8 cellular contexts compared by ENCODE assay signal in genomic region chr6:16238057-16238657, GRCh38. TPM values are rescaled to one million over a fixed set of nuclear protein-coding genes. Genes with fewer than 3 reads are reported as not detected.
A peak's percentile ranks its signal among the peaks of the same experiment; 100 is the strongest.
DNase-seq lines count a peak whose midpoint lies in the region; ATAC-seq and TF ChIP-seq lines count a peak whose summit lies in the region.

Gene GMPR (plus strand): TSS chr6:16238587. CDS start chr6:16238694, 107 bp downstream.

- H3K4me1 Mint-ChIP-seq in activated CD4-positive, alpha-beta T cell treated with anti-CD3 and anti-CD28 coated beads, Interleukin-2, amount 10 ng/mL, durations not matched to agents 24 days and 14 days = peaks cover 26% of the 10 kb centered on the region

- peak within 1 kb of the TSS; percentile 63 to 75 for H3K27ac ChIP-seq in left lung

- peak within 1 kb of the TSS; percentile 80 for H3K4me3 Mint-ChIP-seq in activated CD4-positive, alpha-beta T cell treated with anti-CD3 and anti-CD28 coated beads, Interleukin-2, amount 10 ng/mL, durations not matched to agents 24 days and 14 days

- no peaks in the 10 kb centered on the region for H3K9me3 ChIP-seq in left lung

- H3K9me3 Mint-ChIP-seq in activated CD4-positive, alpha-beta T cell treated with anti-CD3 and anti-CD28 coated beads, Interleukin-2, amount 10 ng/mL, durations not matched to agents 24 days and 14 days = no peaks in the 10 kb centered on the region

- peak; percentile 65 for DNase-seq in Daoy (ENCODE audit: low read depth)
- peak; percentile 80 for DNase-seq in NB4 (ENCODE audit: low read depth)
- peak; percentile 95 for DNase-seq in activated CD4-positive, alpha-beta T cell treated with anti-CD3 and anti-CD28 coated beads, Interleukin-2, amount 10 ng/mL, durations not matched to agents 24 days and 14 days
- peak; percentile 9 for DNase-seq in cortex of kidney (lab: John Stamatoyannopoulos, UW)
- peak; percentile 89 to 93 for DNase-seq in left lung
- DNase-seq in stimulated activated CD4-positive, alpha-beta T cell treated with anti-CD3 and anti-CD28 coated beads, Interleukin-4, amount 100 ng/mL, for 1 hour = peak; percentile 76
- no peak for DNase-seq in HCEC 1CT

- H3K4me1 ChIP-seq in left lung = peaks cover 11 to 34% of the 10 kb centered on the region in 2 donors

- no peak for TF ChIP-seq POLR2A in NB4 (IDR thresholded peaks at IDR 0.05; ENCODE audit: extremely low read depth, insufficient read length)

- no peaks in the 10 kb centered on the region for H3K36me3 Mint-ChIP-seq in activated CD4-positive, alpha-beta T cell treated with anti-CD3 and anti-CD28 coated beads, Interleukin-2, amount 10 ng/mL, durations not matched to agents 24 days and 14 days (ENCODE audit: low read depth)

- peak within 1 kb of the TSS; percentile 65 for H3K4me3 ChIP-seq in NB4 (ENCODE audit: low read depth, low read length)
- H3K4me3 ChIP-seq in left lung = peak within 1 kb of the TSS; percentile 61

- ATAC-seq in GM21825 (IDR thresholded peaks at IDR 0.05; ENCODE audit: unreplicated experiment) = peak; percentile 62
- ATAC-seq in left lung = peak; percentile 83

- peak within 1 kb of the TSS; percentile 20 for H3K27ac Mint-ChIP-seq in activated CD4-positive, alpha-beta T cell treated with anti-CD3 and anti-CD28 coated beads, Interleukin-2, amount 10 ng/mL, durations not matched to agents 24 days and 14 days

- peaks cover 39% of the 10 kb centered on the region for H3K27me3 Mint-ChIP-seq in activated CD4-positive, alpha-beta T cell treated with anti-CD3 and anti-CD28 coated beads, Interleukin-2, amount 10 ng/mL, durations not matched to agents 24 days and 14 days

- TF ChIP-seq CTCF in NB4 (IDR thresholded peaks at IDR 0.05; ENCODE audit: low read depth, low read length) = no peak
- TF ChIP-seq CTCF in left lung (IDR thresholded peaks at IDR 0.05) = no peak

- H3K27me3 ChIP-seq in left lung = peaks cover 0 to 21% of the 10 kb centered on the region in 2 donors

- intact Hi-C loops in activated CD4-positive, alpha-beta T cell treated with anti-CD3 and anti-CD28 coated beads, Interleukin-2, amount 10 ng/mL, durations not matched to agents 24 days and 14 days (cut with micrococcal nuclease) = loop anchor here (5.0 kb wide), 1 partner anchor 84 kb away; no protein-coding TSS in a partner anchor
- intact Hi-C loops in left lung (cut with DNase I) = no loop called here

- H3K36me3 ChIP-seq in left lung = no peaks in the 10 kb centered on the region

RNA-seq across cellular contexts. Expression of gene GMPR, which starts in this region (rescaled TPM):
- 6.0 and 6.5 TPM in 2 replicates for total RNA-seq in Daoy (2014; rRNA removed; shearing (Covaris generic))
- 1.0 and 2.1 TPM in 2 replicates for total RNA-seq in activated CD4-positive, alpha-beta T cell treated with anti-CD3 and anti-CD28 coated beads, Interleukin-2, amount 10 ng/mL, durations not matched to agents 24 days and 14 days
- total RNA-seq in left lung = 10 to 100 TPM; 11.6 to 16.1 TPM
